In the genomic region with DNA sequence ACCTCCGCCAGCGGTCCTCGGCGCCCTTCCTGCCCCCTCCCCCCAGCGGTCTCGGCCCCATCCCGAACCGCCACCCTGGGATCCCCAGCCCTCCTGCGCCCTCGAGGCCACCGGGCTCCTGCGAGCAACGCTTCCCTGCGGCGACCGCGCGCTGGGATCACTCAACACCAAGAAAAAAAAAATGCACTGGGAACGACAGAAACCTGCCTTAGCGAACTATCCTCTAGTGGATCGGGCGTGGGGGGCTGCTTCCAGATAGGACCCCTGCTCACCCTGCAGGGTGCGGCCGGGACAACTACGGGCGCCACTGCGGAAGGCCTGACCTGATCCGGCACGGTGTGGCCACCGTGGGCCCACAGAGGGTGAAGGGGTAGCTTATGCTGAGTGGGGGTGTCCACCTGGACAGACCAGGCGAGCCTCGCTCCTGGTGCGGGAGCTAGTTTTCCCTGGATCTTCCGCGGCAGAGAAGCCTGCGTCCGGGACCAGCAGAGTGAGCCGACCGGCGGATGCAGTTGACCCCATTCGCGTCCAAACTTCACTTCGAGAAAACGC, we compare ENCODE assay signal across 12 cellular contexts. TPM values are rescaled to one million over a fixed set of nuclear protein-coding genes. Genes with fewer than 3 reads are reported as not detected.
DNase-seq lines count a peak whose midpoint lies in the region; ATAC-seq and TF ChIP-seq lines count a peak whose summit lies in the region.
"Had no signal": no experiment of that assay in that cellular context is flagged by ENCODE, and none has a peak within 500 bp of the region (broad histone marks: within the 10 kb centered on the region; RNA-seq: fewer than 3 reads in every experiment).

No MANE protein-coding gene starts in this region.

- H3K9me3 ChIP-seq in NT2/D1 (ENCODE audit: insufficient read depth, low read length), result no peaks in the 10 kb centered on the region
- H3K9me3 ChIP-seq: right atrium auricular region had no signal

- H3K4me1 ChIP-seq in NT2/D1 (ENCODE audit: insufficient read depth, insufficient read length), result peaks cover 8% of the 10 kb centered on the region

- H3K36me3 ChIP-seq in NT2/D1 (ENCODE audit: insufficient read depth, insufficient read length, low read length), result no peaks in the 10 kb centered on the region
- H3K36me3 ChIP-seq: right atrium auricular region had no signal

- H3K27me3 Mint-ChIP-seq in activated CD8-positive, alpha-beta T cell treated with anti-CD3 and anti-CD28 coated beads for 36 hours, result peaks cover 77% of the 10 kb centered on the region
- peaks cover 79% of the 10 kb centered on the region for H3K27me3 Mint-ChIP-seq in activated CD8-positive, alpha-beta T cell treated with anti-CD3 and anti-CD28 coated beads, Interleukin-2, amount 10 ng/mL, durations not matched to agents 7 days and 5 days (ENCODE audit: low read depth)
- H3K27me3 Mint-ChIP-seq in glutamatergic neuron (ENCODE audit: unreplicated experiment), result peaks cover 61% of the 10 kb centered on the region
- peaks cover 92% of the 10 kb centered on the region for H3K27me3 Mint-ChIP-seq in stimulated activated memory B cell treated with anti-CD40 and anti-IgM and Interleukin-4, amounts not matched to agents 10 μg/mL and 1 μg/mL and 100 μg/mL, for 72 hours

- H3K9me3 Mint-ChIP-seq in activated CD8-positive, alpha-beta T cell treated with anti-CD3 and anti-CD28 coated beads for 36 hours, result no peaks in the 10 kb centered on the region
- H3K9me3 Mint-ChIP-seq in activated CD8-positive, alpha-beta T cell treated with anti-CD3 and anti-CD28 coated beads, Interleukin-2, amount 10 ng/mL, durations not matched to agents 7 days and 5 days (ENCODE audit: insufficient read depth), result no peaks in the 10 kb centered on the region
- H3K9me3 Mint-ChIP-seq in glutamatergic neuron (ENCODE audit: unreplicated experiment), result peaks cover 14% of the 10 kb centered on the region
- H3K9me3 Mint-ChIP-seq in stimulated activated memory B cell treated with anti-CD40 and anti-IgM and Interleukin-4, amounts not matched to agents 10 μg/mL and 1 μg/mL and 100 μg/mL, for 72 hours, result no peaks in the 10 kb centered on the region

- CTCF ChIA-PET in activated CD8-positive, alpha-beta T cell treated with anti-CD3 and anti-CD28 coated beads for 36 hours (lab: Charles Lee), result interaction anchor here (1.4 to 3.2 kb wide), 4 partner anchors 28 to 311 kb away, joined by 3 to 12 read pairs (median 4); no protein-coding TSS in a partner anchor
- CTCF ChIA-PET in activated CD8-positive, alpha-beta T cell treated with anti-CD3 and anti-CD28 coated beads, Interleukin-2, amount 10 ng/mL, durations not matched to agents 7 days and 5 days (lab: Charles Lee), result interaction anchor here (0.9 to 8.2 kb wide), 6 partner anchors 35 to 67 kb away, joined by 3 to 162 read pairs (median 4); partner anchors contain the start of gene NCR2

- H3K27me3 ChIP-seq in NT2/D1 (ENCODE audit: insufficient read depth, insufficient read length), result peaks cover 98% of the 10 kb centered on the region

- POLR2A ChIA-PET in activated CD8-positive, alpha-beta T cell treated with anti-CD3 and anti-CD28 coated beads for 36 hours (lab: Charles Lee), result interaction anchor here (0.8 kb wide), 1 partner anchor 37 kb away, joined by 3 read pairs; no protein-coding TSS in a partner anchor
- POLR2A ChIA-PET in activated CD8-positive, alpha-beta T cell treated with anti-CD3 and anti-CD28 coated beads, Interleukin-2, amount 10 ng/mL, durations not matched to agents 7 days and 5 days (lab: Charles Lee), result no interaction called here

- H3K27ac Mint-ChIP-seq in activated CD8-positive, alpha-beta T cell treated with anti-CD3 and anti-CD28 coated beads for 36 hours, result no peak overlapping the region
- H3K27ac Mint-ChIP-seq in activated CD8-positive, alpha-beta T cell treated with anti-CD3 and anti-CD28 coated beads, Interleukin-2, amount 10 ng/mL, durations not matched to agents 7 days and 5 days, result no peak overlapping the region
- H3K27ac Mint-ChIP-seq in glutamatergic neuron (ENCODE audit: unreplicated experiment), result no peak overlapping the region
- no peak overlapping the region for H3K27ac Mint-ChIP-seq in stimulated activated memory B cell treated with anti-CD40 and anti-IgM and Interleukin-4, amounts not matched to agents 10 μg/mL and 1 μg/mL and 100 μg/mL, for 72 hours

- peak overlapping the region; percentile 5 for H3K4me3 Mint-ChIP-seq in activated CD8-positive, alpha-beta T cell treated with anti-CD3 and anti-CD28 coated beads for 36 hours
- no peak overlapping the region for H3K4me3 Mint-ChIP-seq in activated CD8-positive, alpha-beta T cell treated with anti-CD3 and anti-CD28 coated beads, Interleukin-2, amount 10 ng/mL, durations not matched to agents 7 days and 5 days
- peak overlapping the region; percentile 72 for H3K4me3 Mint-ChIP-seq in glutamatergic neuron (ENCODE audit: unreplicated experiment)
- peak overlapping the region; percentile 54 for H3K4me3 Mint-ChIP-seq in stimulated activated memory B cell treated with anti-CD40 and anti-IgM and Interleukin-4, amounts not matched to agents 10 μg/mL and 1 μg/mL and 100 μg/mL, for 72 hours

- intact Hi-C loops in activated CD8-positive, alpha-beta T cell treated with anti-CD3 and anti-CD28 coated beads for 36 hours (cut with micrococcal nuclease), result loop anchor here (5.0 kb wide), 1 partner anchor 54 kb away; no protein-coding TSS in a partner anchor

- no peaks in the 10 kb centered on the region for H3K36me3 Mint-ChIP-seq in activated CD8-positive, alpha-beta T cell treated with anti-CD3 and anti-CD28 coated beads for 36 hours (ENCODE audit: low read depth)
- H3K36me3 Mint-ChIP-seq in activated CD8-positive, alpha-beta T cell treated with anti-CD3 and anti-CD28 coated beads, Interleukin-2, amount 10 ng/mL, durations not matched to agents 7 days and 5 days (ENCODE audit: low read depth), result peaks cover 4% of the 10 kb centered on the region
- H3K36me3 Mint-ChIP-seq in glutamatergic neuron (ENCODE audit: unreplicated experiment), result peaks cover 4% of the 10 kb centered on the region
- H3K36me3 Mint-ChIP-seq in stimulated activated memory B cell treated with anti-CD40 and anti-IgM and Interleukin-4, amounts not matched to agents 10 μg/mL and 1 μg/mL and 100 μg/mL, for 72 hours, result no peaks in the 10 kb centered on the region

- peaks cover 30% of the 10 kb centered on the region for H3K4me1 Mint-ChIP-seq in activated CD8-positive, alpha-beta T cell treated with anti-CD3 and anti-CD28 coated beads for 36 hours (ENCODE audit: low read depth)
- H3K4me1 Mint-ChIP-seq in activated CD8-positive, alpha-beta T cell treated with anti-CD3 and anti-CD28 coated beads, Interleukin-2, amount 10 ng/mL, durations not matched to agents 7 days and 5 days (ENCODE audit: low read depth), result peaks cover 34% of the 10 kb centered on the region
- H3K4me1 Mint-ChIP-seq in glutamatergic neuron (ENCODE audit: low read depth, unreplicated experiment), result peaks cover 24% of the 10 kb centered on the region
- H3K4me1 Mint-ChIP-seq in stimulated activated memory B cell treated with anti-CD40 and anti-IgM and Interleukin-4, amounts not matched to agents 10 μg/mL and 1 μg/mL and 100 μg/mL, for 72 hours, result peaks cover 49% of the 10 kb centered on the region

- DNase-seq in activated CD8-positive, alpha-beta T cell treated with anti-CD3 and anti-CD28 coated beads for 36 hours, result no peak
- DNase-seq in activated CD8-positive, alpha-beta T cell treated with anti-CD3 and anti-CD28 coated beads, Interleukin-2, amount 10 ng/mL, durations not matched to agents 7 days and 5 days, result no peak
- DNase-seq in NT2/D1 (ENCODE audit: low read depth, low spot score), result no peak
- DNase-seq in glutamatergic neuron, result no peak
- no peak for DNase-seq in mesenteric fat pad (ENCODE audit: low spot score)
- no peak for DNase-seq in NCI-H524 (lab: John Stamatoyannopoulos, UW)
- DNase-seq in AML-193 (lab: John Stamatoyannopoulos, UW), result no peak
- DNase-seq: activated CD8-positive, alpha-beta memory T cell treated with anti-CD3 and anti-CD28 coated beads, Interleukin-2, amount 50 U/mL, for 4 hours; GOT3 had no signal

- peak overlapping the region; percentile 56 for H3K9ac ChIP-seq in NT2/D1 (ENCODE audit: insufficient read length, low read depth)

- no peak for TF ChIP-seq CTCF in activated CD8-positive, alpha-beta T cell treated with anti-CD3 and anti-CD28 coated beads for 36 hours (IDR thresholded peaks at IDR 0.05)
- no peak for TF ChIP-seq CTCF in glutamatergic neuron (IDR thresholded peaks at IDR 0.05; ENCODE audit: partially characterized antibody, unreplicated experiment)

- no peak for ATAC-seq in activated CD8-positive, alpha-beta T cell treated with anti-CD3 and anti-CD28 coated beads for 36 hours
- ATAC-seq in activated CD8-positive, alpha-beta T cell treated with anti-CD3 and anti-CD28 coated beads, Interleukin-2, amount 10 ng/mL, durations not matched to agents 7 days and 5 days, result no peak
- no peak for ATAC-seq in stimulated activated memory B cell treated with anti-CD40 and anti-IgM and Interleukin-4, amounts not matched to agents 10 μg/mL and 1 μg/mL and 100 μg/mL, for 72 hours

- peak overlapping the region; percentile 32 for H3K4me3 ChIP-seq in NT2/D1 (ENCODE audit: insufficient read length, low read depth)
- H3K4me3 ChIP-seq: lung had no signal

RNA-seq across cellular contexts. Expression of gene NCR2, which starts 38.0 kb away (rescaled TPM):
- under 1 TPM; 0.56 to 0.68 TPM for total RNA-seq in activated CD8-positive, alpha-beta T cell treated with anti-CD3 and anti-CD28 coated beads for 36 hours
- 1 to 10 TPM in 1 of 2 experiments, under 1 TPM in 1; 0.45 to 1.3 TPM for total RNA-seq in activated CD8-positive, alpha-beta T cell treated with anti-CD3 and anti-CD28 coated beads, Interleukin-2, amount 10 ng/mL, durations not matched to agents 7 days and 5 days
- total RNA-seq in glutamatergic neuron (ENCODE audit: unreplicated experiment) (not detected), mesenteric fat pad (not detected)
- total RNA-seq: lung, right atrium auricular region had no signal
